1 cellular context compared by ENCODE assay signal in genomic region chr2:112764071-112765044, GRCh38.
TF ChIP-seq lines count a peak whose summit lies in the region.

Gene CKAP2L, minus strand, starts transcription at chr2:112764609. Its CDS starts 11 bp downstream, at chr2:112764598.

TF ChIP-seq in HepG2, 621 proteins besides CTCF, POLR2A, EP300 and RAD21 (continued from another document):
- TF ChIP-seq E2F5 (CRISPR knock-in tag; conservative IDR thresholded peaks at IDR 0.05) (peak; percentile 98), MTA1 (CRISPR knock-in tag; IDR thresholded peaks at IDR 0.05; ENCODE audit: borderline replicate concordance) (peak; percentile 58; the same call in 1 of the 2 replicates), HNRNPL (IDR thresholded peaks at IDR 0.05; ENCODE audit: low read depth, low read length) (0 out of 2 replicates have a peak, but pooled peaks have one; percentile 46), CREM (IDR thresholded peaks at IDR 0.05) (peak; percentile 95), CREM (CRISPR knock-in tag; IDR thresholded peaks at IDR 0.05) (no peak), KDM5A (IDR thresholded peaks at IDR 0.05; ENCODE audit: borderline replicate concordance, low read length) (peak; percentile 87), GATA4 (IDR thresholded peaks at IDR 0.05; ENCODE audit: borderline replicate concordance, low read depth) (no peak), DBP (CRISPR knock-in tag; IDR thresholded peaks at IDR 0.05; ENCODE audit: not compliant biosample characterization) (peak; percentile 22), ZNF33B (CRISPR knock-in tag; IDR thresholded peaks at IDR 0.05) (no peak), NCOR1 (IDR thresholded peaks at IDR 0.05; ENCODE audit: borderline replicate concordance, low read length) (peak; percentile 34; the same call in 1 of the 2 replicates), ERF (CRISPR knock-in tag; IDR thresholded peaks at IDR 0.05) (peak; percentile 88), NFYC (CRISPR knock-in tag; IDR thresholded peaks at IDR 0.05) (peak; percentile 99), ZNF407 (CRISPR knock-in tag; IDR thresholded peaks at IDR 0.05; ENCODE audit: not compliant biosample characterization) (no peak), FOXK2 (IDR thresholded peaks at IDR 0.05) (peak; percentile 82), GABPB1 (CRISPR knock-in tag; IDR thresholded peaks at IDR 0.05) (peak; percentile 83), JARID2 (CRISPR knock-in tag; IDR thresholded peaks at IDR 0.05; ENCODE audit: insufficient replicate concordance) (peak; percentile 80), KLF9 (CRISPR knock-in tag; IDR thresholded peaks at IDR 0.05; ENCODE audit: low read depth) (peak; percentile 90), ZBTB37 (CRISPR knock-in tag; IDR thresholded peaks at IDR 0.05) (peak; percentile 71; the same call in 1 of the 2 replicates)
